ENCODE assay signal across 1 cellular context in genomic region chr2:29329899-29330298, GRCh38.
TF ChIP-seq lines count a peak whose summit lies in the region.

No MANE protein-coding gene starts in this region.

TF ChIP-seq in IMR-90, 13 proteins besides CTCF, POLR2A, EP300 and RAD21 (continued from another document):
- TF ChIP-seq ELK1 (IDR thresholded peaks at IDR 0.05; ENCODE audit: borderline replicate concordance, low read depth, low read length) (no peak), NFE2L2 (IDR thresholded peaks at IDR 0.05; ENCODE audit: low read depth, low read length) (no peak), CHD1 (IDR thresholded peaks at IDR 0.05; ENCODE audit: low read depth, low read length) (no peak), CEBPB (IDR thresholded peaks at IDR 0.05; ENCODE audit: low read depth, low read length) (no peak), RFX5 (IDR thresholded peaks at IDR 0.05; ENCODE audit: low read depth, low read length) (no peak), BHLHE40 (IDR thresholded peaks at IDR 0.05; ENCODE audit: low read depth, low read length) (no peak)
